ENCODE assay signal across 11 cellular contexts in the genomic region with DNA sequence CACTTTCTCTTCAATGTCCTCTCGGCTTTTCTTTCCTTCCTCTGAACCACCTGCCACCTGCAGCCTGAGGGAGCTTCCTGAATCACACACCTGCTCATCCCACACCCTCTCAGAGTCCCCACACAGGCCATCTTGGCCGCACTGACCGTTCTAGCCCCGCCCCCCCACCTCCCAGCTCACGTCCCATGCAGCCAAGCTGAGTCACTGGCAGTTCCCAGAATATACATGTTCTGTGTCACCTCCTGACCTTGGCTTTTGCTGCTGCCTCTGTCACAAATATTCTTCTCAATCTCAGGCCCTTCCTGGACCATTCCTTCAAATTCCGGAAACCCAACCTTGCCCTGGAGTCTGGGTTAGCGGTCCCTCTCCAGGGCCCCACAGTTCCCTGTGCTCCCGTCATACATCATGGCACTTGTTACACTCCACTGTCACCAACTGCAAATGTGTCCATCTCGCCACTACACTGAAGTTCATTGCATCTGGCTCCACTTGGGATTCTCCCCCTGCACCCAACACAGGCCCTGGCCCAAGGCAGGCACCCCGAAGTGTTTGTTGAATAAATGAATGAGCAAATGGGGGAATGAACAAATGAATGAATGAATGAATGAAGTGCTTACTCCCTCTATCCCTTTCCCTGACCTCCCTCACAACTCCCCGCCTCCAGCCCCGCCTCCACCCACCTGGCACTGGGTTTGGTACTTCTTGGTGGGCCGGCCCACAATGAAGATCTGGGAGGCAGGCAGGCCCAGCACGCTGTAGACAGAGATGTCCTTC. TPM values are rescaled to one million over a fixed set of nuclear protein-coding genes. Genes with fewer than 3 reads are reported as not detected.
A peak's percentile ranks its signal among the peaks of the same experiment; 100 is the strongest.
DNase-seq lines count a peak whose midpoint lies in the region; ATAC-seq and TF ChIP-seq lines count a peak whose summit lies in the region.
"Had no signal": no experiment of that assay in that cellular context is flagged by ENCODE, and none has a peak within 500 bp of the region (broad histone marks: within the 10 kb centered on the region; RNA-seq: fewer than 3 reads in every experiment).

No MANE protein-coding gene starts in this region.

- no peak overlapping the region for H2BK12ac ChIP-seq in neuronal stem cell (ENCODE audit: low read length)

- H3K18ac ChIP-seq in neuronal stem cell (ENCODE audit: low read length), result peak overlapping the region; percentile 75

- DNase-seq in ELR (ENCODE audit: low read depth) (peak; percentile 81), PC-9 (peak; percentile 53 to 67), fibroblast of lung (ENCODE audit: low read depth in 2 of 2) (peak; percentile 63 to 67), neuronal stem cell (ENCODE audit: low spot score) (no peak), G401 (ENCODE audit: low spot score) (no peak)
- no peak for DNase-seq in activated CD4-positive, CD25-positive, alpha-beta regulatory T cell treated with anti-CD3 and anti-CD28 coated beads, Interleukin-2, amount 50 U/mL, for 72 hours
- DNase-seq in effector CD4-positive, alpha-beta T cell, result no peak
- DNase-seq: activated CD4-positive, alpha-beta T cell treated with anti-CD3 and anti-CD28 coated beads for 1 hour had no signal

- BruUV-seq in PC-9 (replicated peaks; lab: Mats Ljungman, UMichigan), result no TSS peak

- TF ChIP-seq CTCF in PC-9 (conservative IDR thresholded peaks at IDR 0.05), result no peak
- TF ChIP-seq CTCF in fibroblast of lung (conservative IDR thresholded peaks at IDR 0.05 in 1 of 2, IDR thresholded peaks at IDR 0.05 in 1 of 2; ENCODE audit: low read depth in 1 of 2, low read length in 2 of 2), result no peak

- no peak for ATAC-seq in HG02571 (IDR thresholded peaks at IDR 0.05; ENCODE audit: unreplicated experiment)

- CTCF ChIA-PET in PC-9 (lab: Charles Lee), result no interaction called here

- H2BK120ac ChIP-seq in neuronal stem cell (ENCODE audit: low read depth, low read length), result peak overlapping the region; percentile 30

- H3K23ac ChIP-seq in neuronal stem cell (ENCODE audit: low read depth, low read length, poor library complexity), result no peak overlapping the region

- H3K9me3 ChIP-seq in PC-9 (ENCODE audit: insufficient read depth, low read depth), result no peaks in the 10 kb centered on the region
- H3K9me3 ChIP-seq in fibroblast of lung (ENCODE audit: control insufficient read depth, insufficient read depth, low read depth, low read length), result no peaks in the 10 kb centered on the region
- H3K9me3 ChIP-seq in neuronal stem cell (replicated peaks in 1 of 2; ENCODE audit: control insufficient read depth in 2 of 2, insufficient read depth in 1 of 2, low read depth in 1 of 2, low read length in 2 of 2), result no peaks in the 10 kb centered on the region
- H3K9me3 ChIP-seq: pancreas had no signal

- H4K8ac ChIP-seq in neuronal stem cell (ENCODE audit: low read depth, low read length), result no peak overlapping the region

- no CpG with 5 or more reads among the region's 14 CpGs for WGBS in neuronal stem cell (ENCODE audit: extremely low coverage in 2 of 2, insufficient read length in 2 of 2, insufficient replicate concordance in 1 of 2), 2 donors

- H3K27ac ChIP-seq in PC-9 (no peak overlapping the region), fibroblast of lung (ENCODE audit: insufficient read depth, low read length) (peak overlapping the region; percentile 54), neuronal stem cell (replicated peaks; ENCODE audit: low read length) (no peak overlapping the region)
- H3K27ac ChIP-seq: pancreas had no signal

- no peaks in the 10 kb centered on the region for H3K36me3 ChIP-seq in PC-9 (ENCODE audit: low read depth)
- no peaks in the 10 kb centered on the region for H3K36me3 ChIP-seq in fibroblast of lung (ENCODE audit: control insufficient read depth, insufficient read depth, low read length)
- H3K36me3 ChIP-seq in neuronal stem cell (replicated peaks in 1 of 2; ENCODE audit: control insufficient read depth in 2 of 2, insufficient read depth in 2 of 2, low read length in 2 of 2), result peaks cover 2 to 6% of the 10 kb centered on the region in 2 donors
- H3K36me3 ChIP-seq: pancreas had no signal

- in situ Hi-C loops in G401 (cut with HindIII; ENCODE audit: low sequenced_read_pairs), result no loop called here

- H2AFZ ChIP-seq in PC-9, result no peak overlapping the region
- no peak overlapping the region for H2AFZ ChIP-seq in fibroblast of lung (ENCODE audit: low read length)
- H2AFZ ChIP-seq in neuronal stem cell (ENCODE audit: low read length), result no peak overlapping the region

- peaks cover 14% of the 10 kb centered on the region for H3F3A ChIP-seq in PC-9 (ENCODE audit: insufficient read depth, low read depth)

- no peak overlapping the region for H4K91ac ChIP-seq in neuronal stem cell (ENCODE audit: low read depth, low read length, poor library complexity)

- H3K9me2 ChIP-seq in PC-9 (ENCODE audit: insufficient read depth), result no peaks in the 10 kb centered on the region

- H2AK5ac ChIP-seq in neuronal stem cell (ENCODE audit: low read depth, low read length), result peak overlapping the region; percentile 64

- peaks cover 12% of the 10 kb centered on the region for H3K4me1 ChIP-seq in PC-9 (replicated peaks; ENCODE audit: insufficient read depth)
- peaks cover 9% of the 10 kb centered on the region for H3K4me1 ChIP-seq in fibroblast of lung (ENCODE audit: control insufficient read depth, extremely low read depth, insufficient read depth, low read length)
- peaks cover 33 to 36% of the 10 kb centered on the region in 2 donors for H3K4me1 ChIP-seq in neuronal stem cell (ENCODE audit: control insufficient read depth in 2 of 2, insufficient read depth in 1 of 2, low read depth in 1 of 2, low read length in 2 of 2)
- H3K4me1 ChIP-seq: pancreas had no signal

- POLR2A ChIA-PET in PC-9 (lab: Charles Lee; ENCODE audit: unreplicated experiment), result interaction anchor here (0.5 to 0.9 kb wide), 2 partner anchors 16 to 35 kb away, joined by 3 to 7 read pairs; no protein-coding TSS in a partner anchor

- H3K4me3 ChIP-seq in PC-9 (no peak overlapping the region), fibroblast of lung (replicated peaks in 1 of 4; ENCODE audit: control extremely low read depth in 1 of 4, insufficient read depth in 1 of 4, low read depth in 3 of 4, low read length in 4 of 4) (no peak overlapping the region), neuronal stem cell (ENCODE audit: low read length in 2 of 2) (no peak overlapping the region)
- H3K4me3 ChIP-seq: pancreas had no signal

- intact Hi-C loops in PC-9 (cut with micrococcal nuclease; ENCODE audit: unreplicated experiment), result loop anchor here (1.0 to 5.0 kb wide), 3 partner anchors 50 to 185 kb away; a partner anchor contains a TSS

- H2BK15ac ChIP-seq in neuronal stem cell (ENCODE audit: low read length), result peak overlapping the region; percentile 86

- H4K20me1 ChIP-seq in PC-9 (ENCODE audit: insufficient read depth) (no peaks in the 10 kb centered on the region), fibroblast of lung (ENCODE audit: control insufficient read depth, extremely low read depth, insufficient read depth, low read length) (no peaks in the 10 kb centered on the region)

- no peaks in the 10 kb centered on the region for H3K27me3 ChIP-seq in PC-9 (ENCODE audit: insufficient read depth, low read depth)
- H3K27me3 ChIP-seq in fibroblast of lung (ENCODE audit: control insufficient read depth, insufficient read depth, low read length), result peaks cover 3% of the 10 kb centered on the region
- H3K27me3 ChIP-seq in neuronal stem cell (ENCODE audit: control insufficient read depth in 3 of 3, insufficient read depth in 3 of 3, low read depth in 1 of 3, low read length in 3 of 3), result no peaks in the 10 kb centered on the region
- H3K27me3 ChIP-seq: pancreas had no signal

- no peak overlapping the region for H3K9ac ChIP-seq in fibroblast of lung (ENCODE audit: insufficient read depth, low read length)
- no peak overlapping the region for H3K9ac ChIP-seq in neuronal stem cell (ENCODE audit: low read depth, low read length, poor library complexity)

- H3K4me2 ChIP-seq in PC-9, result 0 out of 2 replicates have a peak overlapping the region, but pooled peaks have one; percentile 11
- H3K4me2 ChIP-seq in fibroblast of lung (ENCODE audit: extremely low read depth, insufficient read depth, low read length), result peak overlapping the region; percentile 59
- no peak overlapping the region for H3K4me2 ChIP-seq in neuronal stem cell (ENCODE audit: insufficient read depth, low read length, poor library complexity, severe bottlenecking)

- H3K79me1 ChIP-seq in neuronal stem cell (ENCODE audit: low read depth, low read length), result no peaks in the 10 kb centered on the region

- H3K14ac ChIP-seq in neuronal stem cell (ENCODE audit: low read length), result no peak overlapping the region

- no peaks in the 10 kb centered on the region for H3K79me2 ChIP-seq in PC-9 (ENCODE audit: low read depth)
- H3K79me2 ChIP-seq in fibroblast of lung (ENCODE audit: control insufficient read depth, insufficient read depth, low read length), result no peaks in the 10 kb centered on the region

- no peak overlapping the region for H2BK5ac ChIP-seq in neuronal stem cell (ENCODE audit: low read length)

- H3K4ac ChIP-seq in neuronal stem cell (ENCODE audit: low read length), result no peak overlapping the region

RNA-seq across cellular contexts. Expression of a gene that starts 12.8 kb away (rescaled TPM):
- total RNA-seq in PC-9 (2021), result 52.2 and 62.3 TPM in 2 replicates
- total RNA-seq in fibroblast of lung, result 1.5 and 10.6 TPM in 2 replicates
- polyA plus RNA-seq in fibroblast of lung, result 6.5 and 18.5 TPM in 2 replicates
- polyA plus RNA-seq in fibroblast of lung (2012), result 7.2 and 23.1 TPM in 2 replicates
- 9.3 and 17.5 TPM in 2 replicates for polyA minus RNA-seq in fibroblast of lung (ENCODE audit: low replicate concordance)
- polyA plus RNA-seq in neuronal stem cell (2013, experiment 1 of 2), result 103 TPM
- polyA plus RNA-seq in neuronal stem cell (2013, experiment 2 of 2), result 98.6 TPM
- total RNA-seq in G401 (2014; rRNA removed; shearing (Covaris generic)), result 66.5 and 72.7 TPM in 2 replicates

RNA-seq across cellular contexts. Expression of a gene that starts 22.2 kb away (rescaled TPM):
- total RNA-seq in PC-9 (2021), result not detected in 2 replicates
- under 0.01 TPM in 1 of 2 replicates, not detected in the other for total RNA-seq in fibroblast of lung
- 0.05 TPM in 1 of 2 replicates, not detected in the other for polyA plus RNA-seq in fibroblast of lung
- not detected in 2 replicates for polyA plus RNA-seq in fibroblast of lung (2012)
- polyA minus RNA-seq in fibroblast of lung (ENCODE audit: low replicate concordance), result not detected in 2 replicates
- polyA plus RNA-seq in neuronal stem cell (2013, experiment 1 of 2), result 0.26 TPM
- polyA plus RNA-seq in neuronal stem cell (2013, experiment 2 of 2), result 0.35 TPM
- not detected in 2 replicates for total RNA-seq in G401 (2014; rRNA removed; shearing (Covaris generic))
- total RNA-seq: dermis microvascular lymphatic vessel endothelial cell, pancreas had no signal

Comparison
In these comparisons a context has a peak if more than half of its experiments do, and no peak if none do; other contexts are left out.
1. DNase-seq: peak in ELR (single experiment), PC-9 (2 of 2) and fibroblast of lung (2 of 2); none in neuronal stem cell (single experiment), G401 (single experiment), activated CD4-positive, CD25-positive, alpha-beta regulatory T cell treated with anti-CD3 and anti-CD28 coated beads, Interleukin-2, amount 50 U/mL, for 72 hours (single experiment) and effector CD4-positive, alpha-beta T cell (single experiment).